Comparison of ENCODE assay signal across 8 cellular contexts in the genomic region with DNA sequence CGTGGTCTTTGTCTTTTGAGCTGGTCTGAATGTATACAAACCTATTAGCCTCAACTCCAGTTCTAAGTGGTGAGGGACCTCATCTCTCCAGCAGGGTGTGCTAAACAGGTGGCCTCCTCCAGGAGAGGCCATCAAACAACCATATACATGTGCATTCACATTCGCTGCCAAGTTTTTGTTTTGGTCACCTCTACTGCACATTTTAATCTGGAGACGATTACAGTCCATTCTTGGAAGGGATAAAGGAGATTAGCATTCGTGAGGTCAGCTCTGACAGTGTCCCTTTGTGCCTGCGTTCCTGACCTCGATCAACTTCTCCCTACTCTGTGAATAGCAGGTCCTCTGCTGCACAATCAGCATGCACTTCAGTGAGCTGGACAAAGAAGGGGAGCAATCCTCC.
DNase-seq lines count a peak whose midpoint lies in the region; TF ChIP-seq lines count a peak whose summit lies in the region.

No MANE protein-coding gene starts in this region.

- H3K4me1 ChIP-seq in Peyer's patch (no peaks in the 10 kb centered on the region), cardiac muscle cell (ENCODE audit: low read depth) (no peaks in the 10 kb centered on the region)

- no peaks in the 10 kb centered on the region for H3K9me3 ChIP-seq in Peyer's patch
- no peaks in the 10 kb centered on the region for H3K9me3 ChIP-seq in cardiac muscle cell (ENCODE audit: low read depth)

- no peak overlapping the region for H3K4me3 ChIP-seq in GM06990 (replicated peaks; ENCODE audit: low read depth, low read length)
- no peak overlapping the region for H3K4me3 ChIP-seq in Peyer's patch
- H3K4me3 ChIP-seq in cardiac muscle cell, result no peak overlapping the region

- POLR2A ChIA-PET in HEK293T (lab: Yijun Ruan, JAX), result no interaction called here

- TF ChIP-seq POLR2A in Peyer's patch (IDR thresholded peaks at IDR 0.05), result no peak

- H3K27me3 ChIP-seq in GM06990 (replicated peaks; ENCODE audit: control insufficient read depth, insufficient read depth, low read length) (no peaks in the 10 kb centered on the region), Peyer's patch (no peaks in the 10 kb centered on the region), cardiac muscle cell (no peaks in the 10 kb centered on the region)

- H3K27ac ChIP-seq in Peyer's patch (no peak overlapping the region), cardiac muscle cell (no peak overlapping the region)

- DNase-seq in GM06990 (ENCODE audit: extremely low read depth, insufficient read length) (no peak), HEK293T (ENCODE audit: extremely low spot score) (peak; percentile 57), Peyer's patch (peak in 1 of 3 donors; percentile 50), cardiac muscle cell (ENCODE audit: low read depth in 1 of 2, low spot score in 1 of 2) (peak; percentile 31 to 51), NCI-H526 treated with DMSO at 0.1 percent for 48 hours (lab: John Stamatoyannopoulos, UW) (no peak), NCI-H187 treated with DMSO at 0.1 percent for 48 hours (lab: John Stamatoyannopoulos, UW) (no peak), SHP77 treated with DMSO at 0.1 percent for 48 hours (lab: John Stamatoyannopoulos, UW) (no peak), foreskin melanocyte (no peak)

- TF ChIP-seq CTCF in GM06990 (IDR thresholded peaks at IDR 0.05; ENCODE audit: insufficient read depth, low read length, poor library complexity, severe bottlenecking), result peak; percentile 65
- TF ChIP-seq CTCF in Peyer's patch (IDR thresholded peaks at IDR 0.05), result peak in 4 of 6 experiments; percentile 21 to 66 (median 62)
- peak; percentile 53 for TF ChIP-seq CTCF in cardiac muscle cell (IDR thresholded peaks at IDR 0.05; ENCODE audit: low read depth, low read length)

- CTCF ChIA-PET in HEK293T (lab: Yijun Ruan, JAX), result interaction anchor here (0.6 kb wide), 2 partner anchors 76 to 292 kb away, joined by 3 read pairs; no protein-coding TSS in a partner anchor

- no peaks in the 10 kb centered on the region for H3K36me3 ChIP-seq in GM06990 (ENCODE audit: control insufficient read depth, insufficient read depth, low read length)
- peaks cover 0 to 8% (median 0%) of the 10 kb centered on the region in 3 donors for H3K36me3 ChIP-seq in Peyer's patch
- no peaks in the 10 kb centered on the region for H3K36me3 ChIP-seq in cardiac muscle cell

TF ChIP-seq in HEK293T, 16 proteins besides CTCF, POLR2A, EP300 and RAD21:
- TF ChIP-seq ELF4 (IDR thresholded peaks at IDR 0.05) (no peak), SUZ12 (IDR thresholded peaks at IDR 0.05) (no peak), BHLHE40 (IDR thresholded peaks at IDR 0.05; ENCODE audit: borderline replicate concordance) (no peak), NFRKB (IDR thresholded peaks at IDR 0.05) (no peak), ARNT (IDR thresholded peaks at IDR 0.05) (no peak), HDGF (IDR thresholded peaks at IDR 0.05; ENCODE audit: borderline replicate concordance) (no peak), LEF1 (IDR thresholded peaks at IDR 0.05; ENCODE audit: borderline replicate concordance) (no peak), FOXK2 (IDR thresholded peaks at IDR 0.05) (no peak), SP1 (IDR thresholded peaks at IDR 0.05) (no peak)
- TF ChIP-seq, protein P1, sequence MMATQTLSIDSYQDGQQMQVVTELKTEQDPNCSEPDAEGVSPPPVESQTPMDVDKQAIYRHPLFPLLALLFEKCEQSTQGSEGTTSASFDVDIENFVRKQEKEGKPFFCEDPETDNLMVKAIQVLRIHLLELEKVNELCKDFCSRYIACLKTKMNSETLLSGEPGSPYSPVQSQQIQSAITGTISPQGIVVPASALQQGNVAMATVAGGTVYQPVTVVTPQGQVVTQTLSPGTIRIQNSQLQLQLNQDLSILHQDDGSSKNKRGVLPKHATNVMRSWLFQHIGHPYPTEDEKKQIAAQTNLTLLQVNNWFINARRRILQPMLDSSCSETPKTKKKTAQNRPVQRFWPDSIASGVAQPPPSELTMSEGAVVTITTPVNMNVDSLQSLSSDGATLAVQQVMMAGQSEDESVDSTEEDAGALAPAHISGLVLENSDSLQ (IDR thresholded peaks at IDR 0.05), result no peak

Comparison
In these comparisons a context has a peak if more than half of its experiments do, and no peak if none do; other contexts are left out.
1. DNase-seq: peak in HEK293T (single experiment) and cardiac muscle cell (2 of 2); none in GM06990 (single experiment), NCI-H526 treated with DMSO at 0.1 percent for 48 hours (single experiment), NCI-H187 treated with DMSO at 0.1 percent for 48 hours (single experiment), SHP77 treated with DMSO at 0.1 percent for 48 hours (single experiment) and foreskin melanocyte (single experiment).
2. Peak in every context shown above with its lines, with median percentiles within 50 percentile points of each other: CTCF ChIP-seq.